Comparison of ENCODE assay signal across 26 cellular contexts in genomic region chr16:56350491-56351405, GRCh38.
DNase-seq lines count a peak whose midpoint lies in the region; ATAC-seq, FAIRE-seq and TF ChIP-seq lines count a peak whose summit lies in the region.
"Had no signal": no experiment of that assay in that cellular context is flagged by ENCODE, and none has a peak within 500 bp of the region (broad histone marks: within the 10 kb centered on the region; RNA-seq: fewer than 3 reads in every experiment).

No MANE protein-coding gene starts in this region.

- no peaks in the 10 kb centered on the region for H3K36me3 Mint-ChIP-seq in MCF 10A (ENCODE audit: insufficient read depth, unreplicated experiment)
- H3K36me3 Mint-ChIP-seq: activated naive CD8-positive, alpha-beta T cell had no signal

- in situ Hi-C loops in HepG2 (cut with HindIII; ENCODE audit: extremely low pct_ligation_motif_present, low pct_unique_long_range_greater_than_20kb): loop anchor here (10.0 kb wide), 1 partner anchor 56 kb away; no protein-coding TSS in a partner anchor

- peaks cover 14% of the 10 kb centered on the region for H3K4me1 ChIP-seq in HepG2 (ENCODE audit: insufficient read depth, low read length)
- H3K4me1 ChIP-seq: SJCRH30 had no signal

- H3K27ac ChIP-seq in HepG2 (ENCODE audit: extremely low read length, insufficient read depth, low read length): no peak overlapping the region
- H3K27ac ChIP-seq: SJCRH30, thoracic aorta had no signal

- DNase-seq in left cardiac atrium (peak; percentile 14), Right ventricle myocardium superior (no peak), cerebellar cortex (ENCODE audit: low spot score) (peak; percentile 70), HepG2 (ENCODE audit: low spot score) (no peak), germinal center (ENCODE audit: low spot score) (no peak), MCF 10A (ENCODE audit: unreplicated experiment) (no peak), HCEC 1CT (no peak)
- DNase-seq: activated B cell treated with CpG ODN at 0.5 μM for 24 hours; activated CD4-positive, alpha-beta T cell treated with anti-CD3 and anti-CD28 coated beads, Interleukin-2, amount 50 U/mL, for 48 hours; DMS153; H7; islet precursor cell; KG1; MM.1S; NCI-H2029 treated with DMSO at 0.1 percent for 48 hours; NCI-H526 treated with DMSO at 0.1 percent for 48 hours; SJCRH30; stimulated activated naive CD4-positive, alpha-beta T cell treated with Interleukin-2 at 50 U/mL for 16 hours had no signal

- H3K36me3 ChIP-seq in HepG2 (replicated peaks in 1 of 2; ENCODE audit: control insufficient read depth in 1 of 2, insufficient read depth in 2 of 2, low read length in 2 of 2): no peaks in the 10 kb centered on the region
- H3K36me3 ChIP-seq: SJCRH30, thoracic aorta had no signal

- H3K4me3 ChIP-seq in HepG2 (replicated peaks in 1 of 3; ENCODE audit: insufficient read depth in 1 of 3, low read depth in 2 of 3, low read length in 3 of 3): no peak overlapping the region
- H3K4me3 ChIP-seq: lung, SJCRH30, thoracic aorta had no signal

- H3K27ac Mint-ChIP-seq in MCF 10A (ENCODE audit: low read depth, unreplicated experiment): no peak overlapping the region
- H3K27ac Mint-ChIP-seq: activated B cell treated with CpG ODN at 0.5 μM for 24 hours; activated naive CD8-positive, alpha-beta T cell; activated T-helper 2 cell treated with anti-CD3 and anti-CD28 coated beads, Interferon-gamma antibody, Interleukin-2, Interleukin-4, amounts not matched to agents 10 μg/mL and 5 μg/mL and 100 μg/mL, durations not matched to agents 14 hours and 24 hours and 36 hours; B cell had no signal

- BruUV-seq in HepG2 (replicated peaks; lab: Mats Ljungman, UMichigan): no TSS peak
- BruUV-seq in MCF 10A (replicated peaks; lab: Mats Ljungman, UMichigan): no TSS peak

- no peak for TF ChIP-seq POLR2A in HepG2 (IDR thresholded peaks at IDR 0.05; ENCODE audit: insufficient read depth in 1 of 2, low read depth in 2 of 2, low read length in 2 of 2)

- CTCF ChIA-PET in HepG2 (lab: Yijun Ruan, JAX; ENCODE audit: low intra/inter-chr PET ratio, low total read pairs): no interaction called here
- CTCF ChIA-PET in MCF 10A (lab: Yijun Ruan, JAX): interaction anchor here (0.6 to 1.2 kb wide), 3 partner anchors 19 to 1250 kb away, joined by 3 to 5 read pairs (median 3); no protein-coding TSS in a partner anchor

- H3K9me3 ChIP-seq in HepG2 (ENCODE audit: low read length): no peaks in the 10 kb centered on the region
- H3K9me3 ChIP-seq: SJCRH30, thoracic aorta had no signal

- POLR2A ChIA-PET in HepG2 (lab: Yijun Ruan, JAX) (no interaction called here), MCF 10A (lab: Yijun Ruan, JAX) (no interaction called here)

- H4K20me1 ChIP-seq in HepG2 (ENCODE audit: insufficient read depth, low read length): no peaks in the 10 kb centered on the region

- no peaks in the 10 kb centered on the region for H3K79me2 ChIP-seq in HepG2 (ENCODE audit: insufficient read depth, low read length)

- no peaks in the 10 kb centered on the region for H3K9me3 Mint-ChIP-seq in MCF 10A (ENCODE audit: unreplicated experiment)
- H3K9me3 Mint-ChIP-seq: activated B cell treated with CpG ODN at 0.5 μM for 24 hours; activated T-helper 2 cell treated with anti-CD3 and anti-CD28 coated beads, Interferon-gamma antibody, Interleukin-2, Interleukin-4, amounts not matched to agents 10 μg/mL and 5 μg/mL and 100 μg/mL, durations not matched to agents 14 hours and 24 hours and 36 hours; central memory CD8-positive, alpha-beta T cell; neural crest cell had no signal

- no peak for ATAC-seq in left cardiac atrium
- no peak for ATAC-seq in Right ventricle myocardium superior (ENCODE audit: poor library complexity)
- no peak for ATAC-seq in HepG2
- ATAC-seq in GM18511 (IDR thresholded peaks at IDR 0.05; ENCODE audit: unreplicated experiment): no peak

- H3K27me3 Mint-ChIP-seq in MCF 10A (ENCODE audit: insufficient read depth, unreplicated experiment): peaks cover 14% of the 10 kb centered on the region
- H3K27me3 Mint-ChIP-seq: activated B cell treated with CpG ODN at 0.5 μM for 24 hours; activated naive CD8-positive, alpha-beta T cell; central memory CD8-positive, alpha-beta T cell had no signal

- TF ChIP-seq EP300 in HepG2 (IDR thresholded peaks at IDR 0.05; ENCODE audit: low read depth in 2 of 2, low read length in 2 of 2) (no peak), HepG2 (CRISPR knock-in tag; IDR thresholded peaks at IDR 0.05; ENCODE audit: borderline replicate concordance) (no peak)

- no peak for TF ChIP-seq CTCF in HepG2 (CRISPR knock-in tag; IDR thresholded peaks at IDR 0.05)
- no peak for TF ChIP-seq CTCF in MCF 10A (IDR thresholded peaks at IDR 0.05; ENCODE audit: unreplicated experiment)

- intact Hi-C loops in left cardiac atrium (cut with DNase I): no loop called here
- intact Hi-C loops in Right ventricle myocardium superior (cut with DNase I): no loop called here
- intact Hi-C loops in HepG2 (cut with micrococcal nuclease; ENCODE audit: unreplicated experiment): no loop called here
- intact Hi-C loops in MCF 10A (cut with micrococcal nuclease): no loop called here

- H3K4me3 Mint-ChIP-seq in MCF 10A (ENCODE audit: unreplicated experiment): no peak overlapping the region
- H3K4me3 Mint-ChIP-seq: activated B cell treated with CpG ODN at 0.5 μM for 24 hours; activated naive CD8-positive, alpha-beta T cell; B cell; central memory CD8-positive, alpha-beta T cell; neural crest cell had no signal

- H3K27me3 ChIP-seq in HepG2 (ENCODE audit: control insufficient read depth in 1 of 2, insufficient read depth in 2 of 2, low read length in 2 of 2): peaks cover 5 to 28% of the 10 kb centered on the region in 2 experiments
- H3K27me3 ChIP-seq: SJCRH30 had no signal

- H2AFZ ChIP-seq in HepG2 (ENCODE audit: low read length): no peak overlapping the region

- no peaks in the 10 kb centered on the region for H3K4me1 Mint-ChIP-seq in MCF 10A (ENCODE audit: insufficient read depth, unreplicated experiment)
- H3K4me1 Mint-ChIP-seq: activated B cell treated with CpG ODN at 0.5 μM for 24 hours; B cell; central memory CD8-positive, alpha-beta T cell had no signal

- no peak for FAIRE-seq in HepG2 (lab: Jason Lieb, UNC)

- H3K9ac ChIP-seq in HepG2 (ENCODE audit: insufficient read depth, low read depth, low read length): no peak overlapping the region

- no peak for TF ChIP-seq RAD21 in HepG2 (CRISPR knock-in tag; IDR thresholded peaks at IDR 0.05)

- WGBS in HepG2 (ENCODE audit: low lambda C conversion rate): 62% methylated on average over 11 of the region's 22 CpGs

- H3K4me2 ChIP-seq in HepG2 (ENCODE audit: low read depth, low read length): no peak overlapping the region

TF ChIP-seq in HepG2, 621 proteins besides CTCF, POLR2A, EP300 and RAD21:
- TF ChIP-seq, protein P1, sequence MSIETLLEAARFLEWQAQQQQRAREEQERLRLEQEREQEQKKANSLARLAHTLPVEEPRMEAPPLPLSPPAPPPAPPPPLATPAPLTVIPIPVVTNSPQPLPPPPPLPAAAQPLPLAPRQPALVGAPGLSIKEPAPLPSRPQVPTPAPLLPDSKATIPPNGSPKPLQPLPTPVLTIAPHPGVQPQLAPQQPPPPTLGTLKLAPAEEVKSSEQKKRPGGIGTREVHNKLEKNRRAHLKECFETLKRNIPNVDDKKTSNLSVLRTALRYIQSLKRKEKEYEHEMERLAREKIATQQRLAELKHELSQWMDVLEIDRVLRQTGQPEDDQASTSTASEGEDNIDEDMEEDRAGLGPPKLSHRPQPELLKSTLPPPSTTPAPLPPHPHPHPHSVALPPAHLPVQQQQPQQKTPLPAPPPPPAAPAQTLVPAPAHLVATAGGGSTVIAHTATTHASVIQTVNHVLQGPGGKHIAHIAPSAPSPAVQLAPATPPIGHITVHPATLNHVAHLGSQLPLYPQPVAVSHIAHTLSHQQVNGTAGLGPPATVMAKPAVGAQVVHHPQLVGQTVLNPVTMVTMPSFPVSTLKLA (IDR thresholded peaks at IDR 0.05): peak; percentile 97
- no peak for TF ChIP-seq ZNF879 (CRISPR knock-in tag; IDR thresholded peaks at IDR 0.05)
TF ChIP-seq in HepG2: peak in this region for 1.

Comparison
In these comparisons a context has a peak if more than half of its experiments do, and no peak if none do; other contexts are left out.
1. DNase-seq: peak in left cardiac atrium (single experiment) and cerebellar cortex (single experiment); none in Right ventricle myocardium superior (single experiment), HepG2 (single experiment), germinal center (single experiment), MCF 10A (single experiment) and HCEC 1CT (single experiment).